In genomic region chr15:51281368-51281967, GRCh38 we compare ENCODE assay signal across 8 cellular contexts. TPM values are rescaled to one million over a fixed set of nuclear protein-coding genes. Genes with fewer than 3 reads are reported as not detected.
DNase-seq lines count a peak whose midpoint lies in the region; ATAC-seq, FAIRE-seq and TF ChIP-seq lines count a peak whose summit lies in the region.

No MANE protein-coding gene starts in this region.

- FAIRE-seq in H54 (lab: Jason Lieb, UNC) = no peak
- FAIRE-seq in bronchial epithelial cell (lab: Jason Lieb, UNC) = no peak

- WGBS in suprapubic skin = 73% methylated on average over 4 of the region's 4 CpGs

- no peak for TF ChIP-seq EP300 in suprapubic skin (IDR thresholded peaks at IDR 0.05)

- H3K36me3 ChIP-seq in bronchial epithelial cell (ENCODE audit: control insufficient read depth, insufficient read depth, low read length) = no peaks in the 10 kb centered on the region
- no peaks in the 10 kb centered on the region for H3K36me3 ChIP-seq in kidney epithelial cell (ENCODE audit: control insufficient read depth, insufficient read depth, low read length)
- H3K36me3 ChIP-seq in suprapubic skin = no peaks in the 10 kb centered on the region

- no peaks in the 10 kb centered on the region for H3K4me1 ChIP-seq in suprapubic skin

- H3K27me3 ChIP-seq in bronchial epithelial cell (ENCODE audit: control insufficient read depth, insufficient read depth, low read length) (peaks cover 5% of the 10 kb centered on the region), kidney epithelial cell (ENCODE audit: control insufficient read depth, insufficient read depth, low read length) (no peaks in the 10 kb centered on the region), suprapubic skin (peaks cover 3% of the 10 kb centered on the region)

- H3K4me3 ChIP-seq in bronchial epithelial cell (ENCODE audit: low read depth, low read length) (no peak overlapping the region), kidney epithelial cell (ENCODE audit: low read depth, low read length) (no peak overlapping the region), suprapubic skin (no peak overlapping the region)

- TF ChIP-seq CTCF in bronchial epithelial cell (IDR thresholded peaks at IDR 0.05; ENCODE audit: insufficient read depth, low read length, severe bottlenecking) (peak; percentile 79), kidney epithelial cell (IDR thresholded peaks at IDR 0.05; ENCODE audit: insufficient read depth, low read length, poor library complexity, severe bottlenecking) (peak; percentile 69), suprapubic skin (IDR thresholded peaks at IDR 0.05) (peak; percentile 16 to 31)

- ATAC-seq in GM19467 (IDR thresholded peaks at IDR 0.05; ENCODE audit: unreplicated experiment) = no peak
- ATAC-seq in GM18517 (IDR thresholded peaks at IDR 0.05; ENCODE audit: unreplicated experiment) = no peak

- no peaks in the 10 kb centered on the region for H3K9me3 ChIP-seq in suprapubic skin

- no peak overlapping the region for H3K27ac ChIP-seq in suprapubic skin

- no peak for TF ChIP-seq POLR2A in H54 (IDR thresholded peaks at IDR 0.05; ENCODE audit: low read depth, low read length)
- no peak for TF ChIP-seq POLR2A in suprapubic skin (IDR thresholded peaks at IDR 0.05)

- DNase-seq in EH (ENCODE audit: low read depth) (peak; percentile 61), H54 (ENCODE audit: insufficient read length, low spot score) (peak; percentile 28), NCI-H82 (lab: John Stamatoyannopoulos, UW) (peak; percentile 83), bronchial epithelial cell (ENCODE audit: low read depth) (peak; percentile 50), kidney epithelial cell (ENCODE audit: low read depth) (peak; percentile 2), suprapubic skin (ENCODE audit: low spot score in 2 of 2) (no peak)

RNA-seq across cellular contexts. Expression of gene CYP19A1, which starts 56.9 kb away (rescaled TPM):
- total RNA-seq in bronchial epithelial cell = not detected in 2 replicates
- total RNA-seq in kidney epithelial cell = not detected in 2 replicates
- 1 to 10 TPM; 2.7 to 6.8 (median 5.6) TPM for total RNA-seq in suprapubic skin

RNA-seq across cellular contexts. Expression of gene GLDN, which starts 60.0 kb away (rescaled TPM):
- total RNA-seq in bronchial epithelial cell (0.13 and 0.26 TPM in 2 replicates), kidney epithelial cell (not detected in 2 replicates), suprapubic skin (1 to 10 TPM; 4.2 to 6.0 (median 4.7) TPM)

Comparison
In these comparisons a context has a peak if more than half of its experiments do, and no peak if none do; other contexts are left out.
1. DNase-seq: peak in EH (single experiment), H54 (single experiment), NCI-H82 (single experiment), bronchial epithelial cell (single experiment) and kidney epithelial cell (single experiment); none in suprapubic skin (0 of 2).
2. CTCF ChIP-seq: peak in every context shown above with its lines; median percentile 79 in bronchial epithelial cell; 69 in kidney epithelial cell; 24 in suprapubic skin.